In genomic region chr3:19425825-19426224, GRCh38 we compare ENCODE assay signal across 23 cellular contexts.
"Had no signal": no experiment of that assay in that cellular context is flagged by ENCODE, and none has a peak within 500 bp of the region (broad histone marks: within the 10 kb centered on the region; RNA-seq: fewer than 3 reads in every experiment).

No MANE protein-coding gene starts in this region.

- H3K9me3 ChIP-seq: SJSA1 had no signal

- H3K27me3 ChIP-seq: SJSA1 had no signal

- H3K4me2 ChIP-seq: KMS-11 had no signal

- H3K4me3 ChIP-seq: K562, SJSA1, SK-N-MC had no signal

- H3K27ac ChIP-seq: KMS-11, SJSA1, SK-N-MC had no signal

- H3K4me1 ChIP-seq: SJSA1 had no signal

- ATAC-seq: HepG2, K562 had no signal

- H3K36me3 ChIP-seq: SJSA1 had no signal

- DNase-seq: IMR-90, Kasumi-1, MV-4-11, NCI-H1048, NCI-H1105, NCI-H1417, NCI-H1436 treated with DMSO at 0.1 percent for 48 hours, NCI-H1694, NCI-H187 treated with DMSO at 0.1 percent for 48 hours, NCI-H2081, NCI-H2107, NCI-H2227 treated with DMSO at 0.1 percent for 48 hours, NCI-H524, NCI-H526 treated with DMSO at 0.1 percent for 48 hours, NCI-H748 treated with DMSO at 0.1 percent for 48 hours, Right ventricle myocardium superior, RPMI8226, SIG-M5 had no signal

- H3K9ac ChIP-seq: KMS-11 had no signal
